In genomic region chr6:30679765-30680535, GRCh38 we compare ENCODE assay signal across 1 cellular context.
TF ChIP-seq lines count a peak whose summit lies in the region.

No MANE protein-coding gene starts in this region.

TF ChIP-seq in WTC11, 78 proteins besides CTCF, POLR2A, EP300 and RAD21 (continued from another document):
- TF ChIP-seq ZNF532 (CRISPR knock-in tag; IDR thresholded peaks at IDR 0.05; ENCODE audit: borderline replicate concordance) (no peak), CBFB (CRISPR knock-in tag; IDR thresholded peaks at IDR 0.05; ENCODE audit: low read depth) (no peak), HMGXB4 (CRISPR knock-in tag; IDR thresholded peaks at IDR 0.05) (no peak), SMAD3 (CRISPR knock-in tag; IDR thresholded peaks at IDR 0.05; ENCODE audit: borderline replicate concordance) (no peak), ATF1 (CRISPR knock-in tag; IDR thresholded peaks at IDR 0.05) (no peak), FOXP4 (CRISPR knock-in tag; IDR thresholded peaks at IDR 0.05) (no peak), CDX4 (CRISPR knock-in tag; IDR thresholded peaks at IDR 0.05; ENCODE audit: borderline replicate concordance) (no peak), ATF3 (CRISPR knock-in tag; conservative IDR thresholded peaks at IDR 0.05) (no peak), MXD4 (CRISPR knock-in tag; IDR thresholded peaks at IDR 0.05; ENCODE audit: borderline replicate concordance) (no peak), SP1 (CRISPR knock-in tag; conservative IDR thresholded peaks at IDR 0.05) (no peak), NFATC4 (CRISPR knock-in tag; IDR thresholded peaks at IDR 0.05) (no peak), ZNF138 (CRISPR knock-in tag; conservative IDR thresholded peaks at IDR 0.05) (no peak), ZNF263 (CRISPR knock-in tag; IDR thresholded peaks at IDR 0.05; ENCODE audit: low read depth) (no peak), ATF2 (CRISPR knock-in tag; IDR thresholded peaks at IDR 0.05; ENCODE audit: borderline replicate concordance, low read depth) (no peak), TEAD4 (CRISPR knock-in tag; IDR thresholded peaks at IDR 0.05) (no peak)
